ENCODE assay signal across 24 cellular contexts in genomic region chr13:27628081-27628480, GRCh38.
"Had no signal": no experiment of that assay in that cellular context is flagged by ENCODE, and none has a peak within 500 bp of the region (broad histone marks: within the 10 kb centered on the region; RNA-seq: fewer than 3 reads in every experiment).

No MANE protein-coding gene starts in this region.

- H3K27me3 ChIP-seq: dorsolateral prefrontal cortex, gastroesophageal sphincter, heart left ventricle, hepatocyte, testis, tibial artery had no signal

- H3K4me2 ChIP-seq: hepatocyte, smooth muscle cell had no signal

- H3K4me3 Mint-ChIP-seq: nephron; stimulated activated memory B cell treated with anti-CD40 and anti-IgM and Interleukin-4, amounts not matched to agents 10 μg/mL and 1 μg/mL and 100 μg/mL, for 72 hours; type B pancreatic cell had no signal

- H3K27me3 Mint-ChIP-seq: naive thymus-derived CD4-positive, alpha-beta T cell; stimulated activated memory B cell treated with anti-CD40 and anti-IgM and Interleukin-4, amounts not matched to agents 10 μg/mL and 1 μg/mL and 100 μg/mL, for 72 hours; type B pancreatic cell had no signal

- DNase-seq: dorsolateral prefrontal cortex; effector CD4-positive, alpha-beta T cell; foreskin fibroblast; heart left ventricle; kidney; mesendoderm; midbrain; naive thymus-derived CD4-positive, alpha-beta T cell; nucleus accumbens; stimulated activated CD4-positive, alpha-beta T cell treated with anti-CD3 and anti-CD28 coated beads, Interleukin-12 subunit alpha, Interleukin-12 subunit beta, amount 100 ng/mL, for 4 hours; stimulated activated CD4-positive, alpha-beta T cell treated with anti-CD3 and anti-CD28 coated beads, Interleukin-1b, Interleukin-23, amount 100 ng/mL, for 48 hours; stimulated activated CD4-positive, alpha-beta T cell treated with anti-CD3 and anti-CD28 coated beads, Interleukin-4, amount 100 ng/mL, for 1 hour; stimulated activated naive CD8-positive, alpha-beta T cell treated with anti-CD3 and anti-CD28 coated beads, Interleukin-15, Interleukin-2, amounts not matched to agents 100 U/mL and 50 U/mL, for 24 hours; substantia nigra; testis; tibial artery had no signal

- ATAC-seq: gastroesophageal sphincter; heart left ventricle; left lobe of liver; naive thymus-derived CD4-positive, alpha-beta T cell; sciatic nerve; stimulated activated memory B cell treated with anti-CD40 and anti-IgM and Interleukin-4, amounts not matched to agents 10 μg/mL and 1 μg/mL and 100 μg/mL, for 72 hours; stimulated activated naive CD8-positive, alpha-beta T cell treated with anti-CD3 and anti-CD28 coated beads, Interleukin-15, Interleukin-2, amounts not matched to agents 100 U/mL and 50 U/mL, for 24 hours had no signal

- H3K36me3 ChIP-seq: tibial artery had no signal

- H3K9me3 ChIP-seq: gastroesophageal sphincter, heart left ventricle, testis, tibial artery had no signal

- H3K4me1 ChIP-seq: testis had no signal

- H3K27ac Mint-ChIP-seq: nephron; stimulated activated memory B cell treated with anti-CD40 and anti-IgM and Interleukin-4, amounts not matched to agents 10 μg/mL and 1 μg/mL and 100 μg/mL, for 72 hours; type B pancreatic cell had no signal

- H3K4me3 ChIP-seq: dorsolateral prefrontal cortex, gastroesophageal sphincter, heart left ventricle, hepatocyte, smooth muscle cell, testis, tibial artery had no signal

- H2AFZ ChIP-seq: hepatocyte had no signal

- H3K9me3 Mint-ChIP-seq: naive thymus-derived CD4-positive, alpha-beta T cell; nephron; stimulated activated memory B cell treated with anti-CD40 and anti-IgM and Interleukin-4, amounts not matched to agents 10 μg/mL and 1 μg/mL and 100 μg/mL, for 72 hours; type B pancreatic cell had no signal
